In genomic region chr10:111989136-111990050, GRCh38 we compare ENCODE assay signal across 14 cellular contexts.
"Had no signal": no experiment of that assay in that cellular context is flagged by ENCODE, and none has a peak within 500 bp of the region (broad histone marks: within the 10 kb centered on the region; RNA-seq: fewer than 3 reads in every experiment).

No MANE protein-coding gene starts in this region.

- H3K27ac ChIP-seq: esophagus squamous epithelium, left ventricle myocardium inferior, suprapubic skin, upper lobe of left lung had no signal

- H3K36me3 ChIP-seq: esophagus squamous epithelium, left ventricle myocardium inferior, suprapubic skin, upper lobe of left lung had no signal

- H3K4me1 ChIP-seq: esophagus squamous epithelium, left ventricle myocardium inferior, suprapubic skin, upper lobe of left lung had no signal

- H3K4me3 ChIP-seq: esophagus squamous epithelium, left ventricle myocardium inferior, suprapubic skin, upper lobe of left lung had no signal

- H3K9me3 ChIP-seq: esophagus squamous epithelium, suprapubic skin, upper lobe of left lung had no signal

- DNase-seq: activated CD4-positive, alpha-beta memory T cell treated with anti-CD3 and anti-CD28 coated beads, Interleukin-2, amount 10 ng/mL, durations not matched to agents 7 days and 5 days; activated CD4-positive, alpha-beta T cell treated with anti-CD3 and anti-CD28 coated beads for 1 hour; activated naive CD8-positive, alpha-beta T cell treated with anti-CD3 and anti-CD28 coated beads, Interleukin-2, amount 10 ng/mL, durations not matched to agents 7 days and 5 days; activated T-cell treated with anti-CD3 and anti-CD28 coated beads, Interleukin-2, amount 50 U/mL, for 72 hours; aorta; esophagus squamous epithelium; foreskin fibroblast; islet precursor cell; left ventricle myocardium inferior; mesenchymal stem cell; stimulated activated CD4-positive, alpha-beta T cell treated with anti-CD3 and anti-CD28 coated beads, Interleukin-12 subunit alpha, Interleukin-12 subunit beta, amount 100 ng/mL, for 4 hours; stimulated activated naive CD4-positive, alpha-beta T cell had no signal

- H3K27me3 ChIP-seq: esophagus squamous epithelium, suprapubic skin, upper lobe of left lung had no signal

- ATAC-seq: activated T-cell treated with anti-CD3 and anti-CD28 coated beads, Interleukin-2, amount 50 U/mL, for 72 hours had no signal
